In genomic region chr2:27273123-27273522, GRCh38 we compare ENCODE assay signal across 26 cellular contexts. TPM values are rescaled to one million over a fixed set of nuclear protein-coding genes. Genes with fewer than 3 reads are reported as not detected.
"Had no signal": no experiment of that assay in that cellular context is flagged by ENCODE, and none has a peak within 500 bp of the region (broad histone marks: within the 10 kb centered on the region; RNA-seq: fewer than 3 reads in every experiment).

No MANE protein-coding gene starts in this region.

- H3K36me3 Mint-ChIP-seq: activated CD4-positive, alpha-beta memory T cell treated with anti-CD3 and anti-CD28 coated beads for 36 hours; activated naive CD8-positive, alpha-beta T cell treated with anti-CD3 and anti-CD28 coated beads, Interleukin-2, amount 10 ng/mL, durations not matched to agents 7 days and 5 days; T-cell had no signal

- DNase-seq: activated CD4-positive, alpha-beta memory T cell treated with anti-CD3 and anti-CD28 coated beads for 36 hours; activated CD4-positive, alpha-beta T cell treated with anti-CD3 and anti-CD28 coated beads, Interleukin-2, amount 10 ng/mL, durations not matched to agents 7 days and 5 days; activated CD4-positive, CD25-positive, alpha-beta regulatory T cell; activated CD8-positive, alpha-beta memory T cell treated with anti-CD3 and anti-CD28 coated beads for 24 hours; activated effector memory CD4-positive, alpha-beta T cell treated with anti-CD3 and anti-CD28 coated beads, Interleukin-2, amount 50 U/mL, for 16 hours; activated naive CD4-positive, alpha-beta T cell treated with anti-CD3 and anti-CD28 coated beads, Interleukin-2, amount 50 U/mL, for 16 hours; activated naive CD8-positive, alpha-beta T cell treated with anti-CD3 and anti-CD28 coated beads, Interleukin-2, amount 10 ng/mL, durations not matched to agents 7 days and 5 days; activated T-cell treated with anti-CD3 and anti-CD28 coated beads, Interleukin-2, amount 50 U/mL, for 4 hours; aorta; body of pancreas; Karpas-422; MM.1S; NCI-H146; NCI-H187 treated with DMSO at 0.1 percent for 48 hours; NCI-H2081 treated with DMSO at 0.1 percent for 48 hours; NCI-H446; PC-3; SIG-M5; T-cell; T-helper 2 cell; T1000 had no signal

- H3K4me1 Mint-ChIP-seq: T-cell had no signal

- ATAC-seq: activated T-cell treated with anti-CD3 and anti-CD28 coated beads, Interleukin-2, amount 50 U/mL, for 4 hours; body of pancreas; K562; PC-3; T-cell had no signal

- H3K27ac ChIP-seq: body of pancreas, SK-N-MC had no signal

- H3K27ac Mint-ChIP-seq: activated CD4-positive, alpha-beta memory T cell treated with anti-CD3 and anti-CD28 coated beads for 36 hours; activated CD4-positive, alpha-beta T cell treated with anti-CD3 and anti-CD28 coated beads, Interleukin-2, amount 10 ng/mL, durations not matched to agents 7 days and 5 days; activated naive CD8-positive, alpha-beta T cell treated with anti-CD3 and anti-CD28 coated beads, Interleukin-2, amount 10 ng/mL, durations not matched to agents 7 days and 5 days; T-cell had no signal

- H3K27me3 ChIP-seq: body of pancreas had no signal

- H3K4me1 ChIP-seq: body of pancreas had no signal

- FAIRE-seq: bronchial epithelial cell, K562, RCC 7860, TTC549 had no signal

- H3K9me3 ChIP-seq: body of pancreas had no signal

- H3K9me3 Mint-ChIP-seq: activated CD4-positive, alpha-beta memory T cell treated with anti-CD3 and anti-CD28 coated beads for 36 hours; activated CD4-positive, alpha-beta T cell treated with anti-CD3 and anti-CD28 coated beads, Interleukin-2, amount 10 ng/mL, durations not matched to agents 7 days and 5 days; activated naive CD8-positive, alpha-beta T cell treated with anti-CD3 and anti-CD28 coated beads, Interleukin-2, amount 10 ng/mL, durations not matched to agents 7 days and 5 days; activated T-cell treated with anti-CD3 and anti-CD28 coated beads, Interleukin-2, amount 50 U/mL, for 4 hours; T-cell had no signal

- H3K4me3 ChIP-seq: body of pancreas, K562, SK-N-MC had no signal

- H3K4me3 Mint-ChIP-seq: activated CD4-positive, alpha-beta memory T cell treated with anti-CD3 and anti-CD28 coated beads for 36 hours; activated CD4-positive, alpha-beta T cell treated with anti-CD3 and anti-CD28 coated beads, Interleukin-2, amount 10 ng/mL, durations not matched to agents 7 days and 5 days; activated naive CD8-positive, alpha-beta T cell treated with anti-CD3 and anti-CD28 coated beads, Interleukin-2, amount 10 ng/mL, durations not matched to agents 7 days and 5 days; activated T-cell treated with anti-CD3 and anti-CD28 coated beads, Interleukin-2, amount 50 U/mL, for 4 hours; T-cell had no signal

RNA-seq across cellular contexts. Expression of gene DNAJC5G, which starts 2.1 kb away (rescaled TPM):
- total RNA-seq: activated CD4-positive, alpha-beta T cell treated with anti-CD3 and anti-CD28 coated beads, Interleukin-2, amount 10 ng/mL, durations not matched to agents 7 days and 5 days; activated naive CD8-positive, alpha-beta T cell treated with anti-CD3 and anti-CD28 coated beads, Interleukin-2, amount 10 ng/mL, durations not matched to agents 7 days and 5 days; activated T-cell treated with anti-CD3 and anti-CD28 coated beads, Interleukin-2, amount 50 U/mL, for 4 hours; aorta; bronchial epithelial cell; K562; PC-3; T-cell had no signal
- polyA plus RNA-seq: K562 had no signal

RNA-seq across cellular contexts. Expression of gene TRIM54, which starts 9.1 kb away (rescaled TPM):
- total RNA-seq: activated CD4-positive, alpha-beta memory T cell treated with anti-CD3 and anti-CD28 coated beads for 36 hours; activated CD4-positive, alpha-beta T cell treated with anti-CD3 and anti-CD28 coated beads, Interleukin-2, amount 10 ng/mL, durations not matched to agents 7 days and 5 days; bronchial epithelial cell; K562; T-cell had no signal
- polyA plus RNA-seq: K562 had no signal

RNA-seq across cellular contexts. Expression of gene SLC30A3, which starts 10.3 kb away (rescaled TPM):
- total RNA-seq: body of pancreas, bronchial epithelial cell had no signal
